In genomic region chr20:45963059-45964011, GRCh38 we compare ENCODE assay signal across 8 cellular contexts. TPM values are rescaled to one million over a fixed set of nuclear protein-coding genes. Genes with fewer than 3 reads are reported as not detected.
DNase-seq lines count a peak whose midpoint lies in the region; ATAC-seq and TF ChIP-seq lines count a peak whose summit lies in the region.

No MANE protein-coding gene starts in this region.

- H3K4me3 ChIP-seq in dorsolateral prefrontal cortex (no peak overlapping the region), trophoblast cell (ENCODE audit: low read depth, low read length) (no peak overlapping the region), thyroid gland (replicated peaks in 1 of 3) (no peak overlapping the region)

- no peak overlapping the region for H3K14ac ChIP-seq in trophoblast cell (ENCODE audit: low read length)

- peaks cover 79 to 86% of the 10 kb centered on the region in 2 experiments for H3K36me3 ChIP-seq in trophoblast cell (ENCODE audit: control insufficient read depth in 1 of 2, insufficient read depth in 2 of 2, low read length in 2 of 2)
- peaks cover 88 to 91% of the 10 kb centered on the region in 2 donors for H3K36me3 ChIP-seq in thyroid gland

- H2BK120ac ChIP-seq in trophoblast cell (ENCODE audit: insufficient read depth, low read length, poor library complexity) = no peak overlapping the region

- H3K4me2 ChIP-seq in trophoblast cell (ENCODE audit: low read length) = no peak overlapping the region

- no peaks in the 10 kb centered on the region for H3K79me2 ChIP-seq in trophoblast cell (ENCODE audit: control insufficient read depth, insufficient read depth, low read length, poor library complexity)

- no CpG with 5 or more reads among the region's 34 CpGs for whole genome bisulfite sequencing in trophoblast cell (ENCODE audit: extremely low coverage, insufficient coverage, insufficient read length)
- 84 to 90% methylated on average over 24 to 32 of the region's 34 CpGs for WGBS in thyroid gland, 2 donors

- H3K23ac ChIP-seq in trophoblast cell (ENCODE audit: low read length) = no peak overlapping the region

- no peak overlapping the region for H4K91ac ChIP-seq in trophoblast cell (ENCODE audit: low read depth, low read length)

- no peak for ATAC-seq in GM21619 (IDR thresholded peaks at IDR 0.05; ENCODE audit: unreplicated experiment)
- no peak for ATAC-seq in GM18858 (IDR thresholded peaks at IDR 0.05; ENCODE audit: unreplicated experiment)

- no peak overlapping the region for H3K4ac ChIP-seq in trophoblast cell (ENCODE audit: low read depth, low read length)

- DNase-seq in AG09319 (ENCODE audit: extremely low read depth, low read depth) (no peak), NCI-H526 treated with DMSO at 0.1 percent for 48 hours (lab: John Stamatoyannopoulos, UW) (peak; percentile 45), dorsolateral prefrontal cortex (peak in 3 of 10 donors; percentile 28 to 35 (median 34)), trophoblast cell (peak; percentile 54 to 82), thyroid gland (no peak)

- H3K9ac ChIP-seq in trophoblast cell (ENCODE audit: low read length) = no peak overlapping the region

- H2AFZ ChIP-seq in trophoblast cell (ENCODE audit: insufficient read depth, low read length, poor library complexity) = no peak overlapping the region

- no peaks in the 10 kb centered on the region for H3K27me3 ChIP-seq in dorsolateral prefrontal cortex
- no peaks in the 10 kb centered on the region for H3K27me3 ChIP-seq in trophoblast cell (ENCODE audit: insufficient read depth, low read length)
- H3K27me3 ChIP-seq in thyroid gland = no peaks in the 10 kb centered on the region

- H4K12ac ChIP-seq in trophoblast cell (ENCODE audit: low read depth, low read length) = no peak overlapping the region

- H3K27ac ChIP-seq in dorsolateral prefrontal cortex = peak overlapping the region in 5 of 59 donors; percentile 0 to 43 (median 30)
- H3K27ac ChIP-seq in trophoblast cell (ENCODE audit: low read depth, low read length) = no peak overlapping the region
- no peak overlapping the region for H3K27ac ChIP-seq in thyroid gland

- H2BK12ac ChIP-seq in trophoblast cell (ENCODE audit: low read length) = no peak overlapping the region

- H2AK5ac ChIP-seq in trophoblast cell (ENCODE audit: low read length) = no peak overlapping the region

- H3K9me3 ChIP-seq in trophoblast cell (ENCODE audit: insufficient read depth, low read depth, low read length) (peaks cover 8% of the 10 kb centered on the region), thyroid gland (no peaks in the 10 kb centered on the region)

- TF ChIP-seq CTCF in AG09319 (IDR thresholded peaks at IDR 0.05; ENCODE audit: low read depth, low read length) = peak; percentile 14
- peak; percentile 35 for TF ChIP-seq CTCF in GM12873 (IDR thresholded peaks at IDR 0.05; ENCODE audit: insufficient read depth, low read depth, low read length, missing control alignments)
- peak in 50 of 56 donors; percentile 9 to 64 (median 40) for TF ChIP-seq CTCF in dorsolateral prefrontal cortex (IDR thresholded peaks at IDR 0.05 in 54 of 56, conservative IDR thresholded peaks at IDR 0.05 in 2 of 56; ENCODE audit: low read depth in 1 of 56, partially characterized antibody in 56 of 56)
- peak in 2 of 6 experiments; percentile 17 to 23 for TF ChIP-seq CTCF in thyroid gland (IDR thresholded peaks at IDR 0.05)

- intact Hi-C loops in dorsolateral prefrontal cortex (cut with DNase I) = no loop called here
- intact Hi-C loops in thyroid gland (cut with DNase I) = no loop called here

- H3K79me1 ChIP-seq in trophoblast cell (ENCODE audit: low read length) = no peaks in the 10 kb centered on the region

- no peak overlapping the region for H3K18ac ChIP-seq in trophoblast cell (ENCODE audit: low read length)

- H2BK5ac ChIP-seq in trophoblast cell (ENCODE audit: low read depth, low read length, poor library complexity) = no peak overlapping the region

- H3K4me1 ChIP-seq in trophoblast cell (ENCODE audit: control insufficient read depth in 1 of 2, insufficient read depth in 2 of 2, low read length in 2 of 2) (no peaks in the 10 kb centered on the region), thyroid gland (no peaks in the 10 kb centered on the region)

- TF ChIP-seq POLR2A in thyroid gland (IDR thresholded peaks at IDR 0.05) = no peak

- no peak overlapping the region for H4K8ac ChIP-seq in trophoblast cell (ENCODE audit: low read depth, low read length)

RNA-seq across cellular contexts. Expression of gene ZNF335, which starts 8.7 kb away (rescaled TPM):
- total RNA-seq in dorsolateral prefrontal cortex (10 to 100 TPM; 20.9 to 40.0 (median 26.7) TPM), thyroid gland (10 to 100 TPM; 18.1 to 31.6 (median 25.6) TPM)
- 15.7 and 15.8 TPM in 2 replicates for polyA plus RNA-seq in trophoblast cell (2013)

RNA-seq across cellular contexts. Expression of gene PCIF1, which starts 28.9 kb away (rescaled TPM):
- total RNA-seq in dorsolateral prefrontal cortex (10 to 100 TPM; 20.4 to 44.7 (median 32.2) TPM), thyroid gland (10 to 100 TPM; 28.1 to 63.6 (median 49.1) TPM)
- 17.6 and 18.6 TPM in 2 replicates for polyA plus RNA-seq in trophoblast cell (2013)

RNA-seq across cellular contexts. Expression of gene MMP9, which starts 45.4 kb away (rescaled TPM):
- total RNA-seq in dorsolateral prefrontal cortex = 10 to 100 TPM in 1 of 120 experiments, 1 to 10 TPM in 34, under 1 TPM in 42, not detected in 43; 0.17 to 18.4 (median 0.84) TPM
- 68.2 and 72.5 TPM in 2 replicates for polyA plus RNA-seq in trophoblast cell (2013)
- total RNA-seq in thyroid gland = 1 to 10 TPM in 2 of 4 donors, under 1 TPM in 2; 0.33 to 1.4 (median 1.1) TPM

RNA-seq across cellular contexts. Expression of gene PLTP, which starts 51.4 kb away (rescaled TPM):
- total RNA-seq in dorsolateral prefrontal cortex (100 to 1,000 TPM in 9 of 120 experiments, 10 to 100 TPM in 111; 26.9 to 232 (median 59.4) TPM), thyroid gland (100 to 1,000 TPM in 1 of 4 donors, 10 to 100 TPM in 3; 22.7 to 260 (median 70.1) TPM)
- polyA plus RNA-seq in trophoblast cell (2013) = 39.7 and 41.3 TPM in 2 replicates

Comparison
In these comparisons a context has a peak if more than half of its experiments do, and no peak if none do; other contexts are left out.
1. DNase-seq: peak in NCI-H526 treated with DMSO at 0.1 percent for 48 hours (single experiment) and trophoblast cell (2 of 2); none in AG09319 (single experiment) and thyroid gland (0 of 2).